2 cellular contexts compared by ENCODE assay signal in the genomic region with DNA sequence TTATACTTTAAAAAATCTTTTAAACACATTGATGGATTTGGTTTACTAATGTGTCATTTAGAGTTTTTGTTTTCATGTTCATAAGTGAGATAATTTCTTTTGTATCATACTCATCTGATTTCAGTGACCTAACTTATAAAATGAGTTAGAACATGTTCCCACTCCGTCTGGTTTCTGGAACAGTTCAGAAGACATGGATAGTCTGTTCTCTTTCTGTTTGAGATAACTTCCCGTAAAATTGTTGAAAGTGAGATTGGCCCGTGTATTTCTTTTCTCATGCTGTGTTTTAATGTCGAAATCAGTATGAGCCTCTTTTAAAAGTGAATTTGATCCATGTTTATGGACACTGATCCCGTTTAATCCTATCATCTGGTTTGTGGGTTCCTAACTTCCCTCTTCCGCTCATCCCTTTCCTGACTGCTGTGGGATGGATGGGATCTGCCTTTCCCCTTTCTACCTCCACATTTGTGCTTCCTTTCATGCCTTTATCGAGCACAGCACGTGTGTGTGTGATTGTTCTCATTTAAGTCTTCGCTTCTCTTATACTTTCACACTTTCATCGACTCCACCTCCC.
TF ChIP-seq lines count a peak whose summit lies in the region.

No MANE protein-coding gene starts in this region.

TF ChIP-seq in IMR-90, 13 proteins besides CTCF, POLR2A, EP300 and RAD21:
- TF ChIP-seq CEBPB (IDR thresholded peaks at IDR 0.05; ENCODE audit: low read depth, low read length): no peak
- TF ChIP-seq MAZ (IDR thresholded peaks at IDR 0.05; ENCODE audit: borderline replicate concordance, low read depth, low read length): no peak
- no peak for TF ChIP-seq SMC3 (IDR thresholded peaks at IDR 0.05; ENCODE audit: low read depth, low read length)
- no peak for TF ChIP-seq RCOR1 (IDR thresholded peaks at IDR 0.05; ENCODE audit: insufficient replicate concordance, low read length)
- TF ChIP-seq, protein P1, sequence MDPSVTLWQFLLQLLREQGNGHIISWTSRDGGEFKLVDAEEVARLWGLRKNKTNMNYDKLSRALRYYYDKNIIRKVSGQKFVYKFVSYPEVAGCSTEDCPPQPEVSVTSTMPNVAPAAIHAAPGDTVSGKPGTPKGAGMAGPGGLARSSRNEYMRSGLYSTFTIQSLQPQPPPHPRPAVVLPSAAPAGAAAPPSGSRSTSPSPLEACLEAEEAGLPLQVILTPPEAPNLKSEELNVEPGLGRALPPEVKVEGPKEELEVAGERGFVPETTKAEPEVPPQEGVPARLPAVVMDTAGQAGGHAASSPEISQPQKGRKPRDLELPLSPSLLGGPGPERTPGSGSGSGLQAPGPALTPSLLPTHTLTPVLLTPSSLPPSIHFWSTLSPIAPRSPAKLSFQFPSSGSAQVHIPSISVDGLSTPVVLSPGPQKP (IDR thresholded peaks at IDR 0.05; ENCODE audit: borderline replicate concordance, low read depth, low read length): no peak
- TF ChIP-seq NFE2L2 (IDR thresholded peaks at IDR 0.05; ENCODE audit: low read depth, low read length): no peak

TF ChIP-seq in H1, 55 proteins besides CTCF, POLR2A, EP300 and RAD21:
- TF ChIP-seq, protein P2, sequence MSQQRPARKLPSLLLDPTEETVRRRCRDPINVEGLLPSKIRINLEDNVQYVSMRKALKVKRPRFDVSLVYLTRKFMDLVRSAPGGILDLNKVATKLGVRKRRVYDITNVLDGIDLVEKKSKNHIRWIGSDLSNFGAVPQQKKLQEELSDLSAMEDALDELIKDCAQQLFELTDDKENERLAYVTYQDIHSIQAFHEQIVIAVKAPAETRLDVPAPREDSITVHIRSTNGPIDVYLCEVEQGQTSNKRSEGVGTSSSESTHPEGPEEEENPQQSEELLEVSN (IDR thresholded peaks at IDR 0.05): no peak
- TF ChIP-seq TAF1 (IDR thresholded peaks at IDR 0.05; ENCODE audit: low read depth, low read length) (no peak), EZH2 (IDR thresholded peaks at IDR 0.05; ENCODE audit: low read depth, low read length, severe bottlenecking) (no peak), ZNF274 (IDR thresholded peaks at IDR 0.05; ENCODE audit: borderline replicate concordance, extremely low read depth, low read length) (no peak)
